Comparison of ENCODE assay signal across 8 cellular contexts in genomic region chr1:101474039-101474665, GRCh38.
A peak's percentile ranks its signal among the peaks of the same experiment; 100 is the strongest.
DNase-seq lines count a peak whose midpoint lies in the region; ATAC-seq, FAIRE-seq and TF ChIP-seq lines count a peak whose summit lies in the region.

No MANE protein-coding gene starts in this region.

- H3K36me3 ChIP-seq in breast epithelium (no peaks in the 10 kb centered on the region), small intestine (ENCODE audit: control insufficient read depth in 2 of 2, insufficient read depth in 2 of 2, low read length in 2 of 2) (no peaks in the 10 kb centered on the region)

- peak; percentile 48 for DNase-seq in MCF 10A (ENCODE audit: unreplicated experiment)
- no peak for DNase-seq in breast epithelium (ENCODE audit: low spot score in 2 of 2)
- peak; percentile 37 for DNase-seq in LoVo (ENCODE audit: low spot score)
- peak; percentile 1 for DNase-seq in small intestine
- DNase-seq in DMS114 treated with DMSO at 0.1 percent for 48 hours (lab: John Stamatoyannopoulos, UW; ENCODE audit: unreplicated experiment), result no peak
- no peak for DNase-seq in NCI-H774 (lab: John Stamatoyannopoulos, UW)

- BruUV-seq in MCF 10A (replicated peaks; lab: Mats Ljungman, UMichigan), result no TSS peak

- CTCF ChIA-PET in MCF 10A (lab: Yijun Ruan, JAX), result interaction anchor here (0.6 to 1.1 kb wide), 4 partner anchors 9 to 1325 kb away, joined by 3 read pairs; no protein-coding TSS in a partner anchor

- H3K9me3 Mint-ChIP-seq in MCF 10A (ENCODE audit: unreplicated experiment) (peaks cover 8% of the 10 kb centered on the region), brain (peaks cover 9 to 15% (median 14%) of the 10 kb centered on the region in 5 experiments)

- H3K4me3 Mint-ChIP-seq in MCF 10A (ENCODE audit: unreplicated experiment) (no peak overlapping the region), brain (no peak overlapping the region)

- WGBS in small intestine, 3 donors, result 0% methylated on average over 1 of the region's 1 CpG

- POLR2A ChIA-PET in MCF 10A (lab: Yijun Ruan, JAX), result no interaction called here

- TF ChIP-seq POLR2A in breast epithelium (IDR thresholded peaks at IDR 0.05) (no peak), GM18505 (IDR thresholded peaks at IDR 0.05; ENCODE audit: borderline replicate concordance, extremely low read depth, insufficient read depth, insufficient read length) (no peak)

- H3K9me3 ChIP-seq in breast epithelium (peaks cover 0 to 9% of the 10 kb centered on the region in 2 donors), small intestine (ENCODE audit: control insufficient read depth, low read depth) (no peaks in the 10 kb centered on the region)

- intact Hi-C loops in MCF 10A (cut with micrococcal nuclease), result no loop called here
- intact Hi-C loops in breast epithelium (cut with DNase I; ENCODE audit: low total_unique reads), result no loop called here

- H3K27ac ChIP-seq in breast epithelium, result no peak overlapping the region
- no peak overlapping the region for H3K27ac ChIP-seq in small intestine (ENCODE audit: low read depth in 1 of 2, low read length in 1 of 2)

- no peaks in the 10 kb centered on the region for H3K4me1 ChIP-seq in breast epithelium
- no peaks in the 10 kb centered on the region for H3K4me1 ChIP-seq in small intestine (ENCODE audit: control insufficient read depth in 2 of 2, insufficient read depth in 1 of 2, low read depth in 1 of 2, low read length in 1 of 2)

- H3K27me3 ChIP-seq in breast epithelium, result no peaks in the 10 kb centered on the region
- H3K27me3 ChIP-seq in small intestine (ENCODE audit: control insufficient read depth in 2 of 2, insufficient read depth in 2 of 2, low read length in 2 of 2), result no peaks in the 10 kb centered on the region

- H3K4me3 ChIP-seq in breast epithelium (no peak overlapping the region), small intestine (ENCODE audit: low read depth in 1 of 2, low read length in 2 of 2) (no peak overlapping the region)

- ATAC-seq in GM18505 (IDR thresholded peaks at IDR 0.05; ENCODE audit: unreplicated experiment), result no peak

- H3K27me3 Mint-ChIP-seq in MCF 10A (ENCODE audit: insufficient read depth, unreplicated experiment) (peaks cover 19% of the 10 kb centered on the region), brain (peaks cover 8% of the 10 kb centered on the region)

- FAIRE-seq in small intestine (lab: Jason Lieb, UNC), result no peak

- peak; percentile 26 for TF ChIP-seq CTCF in MCF 10A (IDR thresholded peaks at IDR 0.05; ENCODE audit: unreplicated experiment)
- no peak for TF ChIP-seq CTCF in breast epithelium (IDR thresholded peaks at IDR 0.05)
- peak; percentile 37 to 57 for TF ChIP-seq CTCF in brain (conservative IDR thresholded peaks at IDR 0.05)

- H3K36me3 Mint-ChIP-seq in MCF 10A (ENCODE audit: insufficient read depth, unreplicated experiment) (no peaks in the 10 kb centered on the region), brain (no peaks in the 10 kb centered on the region)

- H3K27ac Mint-ChIP-seq in MCF 10A (ENCODE audit: low read depth, unreplicated experiment), result no peak overlapping the region
- no peak overlapping the region for H3K27ac Mint-ChIP-seq in brain

- H3K4me1 Mint-ChIP-seq in MCF 10A (ENCODE audit: insufficient read depth, unreplicated experiment) (no peaks in the 10 kb centered on the region), brain (no peaks in the 10 kb centered on the region)

Comparison
In these comparisons a context has a peak if more than half of its experiments do, and no peak if none do; other contexts are left out.
1. DNase-seq: peak in MCF 10A (single experiment), LoVo (single experiment) and small intestine (single experiment); none in breast epithelium (0 of 2), DMS114 treated with DMSO at 0.1 percent for 48 hours (single experiment) and NCI-H774 (single experiment).
2. CTCF ChIP-seq: peak in MCF 10A (single experiment) and brain (2 of 2); none in breast epithelium (0 of 3).